ENCODE assay signal across 9 cellular contexts in genomic region chr7:106367018-106367420, GRCh38.
A peak's percentile ranks its signal among the peaks of the same experiment; 100 is the strongest.
DNase-seq lines count a peak whose midpoint lies in the region; ATAC-seq and TF ChIP-seq lines count a peak whose summit lies in the region.
"Had no signal": no experiment of that assay in that cellular context is flagged by ENCODE, and none has a peak within 500 bp of the region (broad histone marks: within the 10 kb centered on the region; RNA-seq: fewer than 3 reads in every experiment).

No MANE protein-coding gene starts in this region.

- TF ChIP-seq POLR2A in spleen (IDR thresholded peaks at IDR 0.05) (no peak), thyroid gland (IDR thresholded peaks at IDR 0.05) (no peak)

- H3K27me3 ChIP-seq in spleen (replicated peaks in 1 of 7) (no peaks in the 10 kb centered on the region), thyroid gland (no peaks in the 10 kb centered on the region)

- H3K36me3 ChIP-seq in spleen (no peaks in the 10 kb centered on the region), thyroid gland (no peaks in the 10 kb centered on the region)
- H3K36me3 ChIP-seq: prostate gland had no signal

- H3K4me1 ChIP-seq in spleen, result peaks cover 0 to 7% (median 0%) of the 10 kb centered on the region in 6 donors
- no peaks in the 10 kb centered on the region for H3K4me1 ChIP-seq in thyroid gland
- H3K4me1 ChIP-seq: prostate gland had no signal

- intact Hi-C loops in spleen (cut with DNase I; ENCODE audit: low total_unique reads) (no loop called here), thyroid gland (cut with DNase I) (no loop called here)

- peak overlapping the region in 6 of 8 donors; percentile 9 to 91 (median 66) for H3K27ac ChIP-seq in spleen
- H3K27ac ChIP-seq in thyroid gland, result no peak overlapping the region
- H3K27ac ChIP-seq: prostate gland had no signal

- H3K9me3 ChIP-seq in spleen (no peaks in the 10 kb centered on the region), thyroid gland (no peaks in the 10 kb centered on the region)
- H3K9me3 ChIP-seq: prostate gland had no signal

- H3K4me3 ChIP-seq in choroid plexus epithelial cell (ENCODE audit: low read depth, low read length) (no peak overlapping the region), spleen (peak overlapping the region in 1 of 8 donors; percentile 55), thyroid gland (replicated peaks in 1 of 3) (no peak overlapping the region)
- H3K4me3 ChIP-seq: prostate gland had no signal

- ATAC-seq in GM19395 (IDR thresholded peaks at IDR 0.05; ENCODE audit: unreplicated experiment), result no peak

- 49 to 73% (median 56%) methylated on average over 3 of the region's 3 CpGs for WGBS in spleen, 5 donors
- WGBS in thyroid gland, 2 donors, result 63 to 79% methylated on average over 3 of the region's 3 CpGs

- DNase-seq in SIG-M5 treated with dmso at 0.1 percent for 504 hours (lab: John Stamatoyannopoulos, UW; ENCODE audit: unreplicated experiment), result peak; percentile 58
- DNase-seq in SIG-M5 (lab: John Stamatoyannopoulos, UW), result no peak
- peak; percentile 3 for DNase-seq in NCI-H2171 (lab: John Stamatoyannopoulos, UW)
- peak; percentile 65 for DNase-seq in choroid plexus epithelial cell (ENCODE audit: low read depth)
- DNase-seq in spleen, result peak; percentile 79
- DNase-seq in NK-92 treated with Interleukin-12 subunit alpha and Interleukin-12 subunit beta, amount 100 ng/mL, for 24 hours (lab: John Stamatoyannopoulos, UW), result no peak
- DNase-seq in thyroid gland, result no peak

- peak; percentile 67 for TF ChIP-seq CTCF in choroid plexus epithelial cell (conservative IDR thresholded peaks at IDR 0.05; ENCODE audit: low read depth, low read length)
- peak in 7 of 11 experiments; percentile 15 to 61 (median 48) for TF ChIP-seq CTCF in spleen (IDR thresholded peaks at IDR 0.05 in 8 of 11, conservative IDR thresholded peaks at IDR 0.05 in 3 of 11)
- no peak for TF ChIP-seq CTCF in thyroid gland (IDR thresholded peaks at IDR 0.05)

Comparison
In these comparisons a context has a peak if more than half of its experiments do, and no peak if none do; other contexts are left out.
1. DNase-seq: peak in SIG-M5 treated with dmso at 0.1 percent for 504 hours (single experiment), NCI-H2171 (single experiment), choroid plexus epithelial cell (single experiment) and spleen (single experiment); none in SIG-M5 (single experiment), NK-92 treated with Interleukin-12 subunit alpha and Interleukin-12 subunit beta, amount 100 ng/mL, for 24 hours (single experiment) and thyroid gland (0 of 2).
2. CTCF ChIP-seq: peak in choroid plexus epithelial cell (single experiment) and spleen (7 of 11); none in thyroid gland (0 of 6).
3. H3K27ac ChIP-seq: peak in spleen (6 of 8); none in thyroid gland (0 of 3).